17 cellular contexts compared by ENCODE assay signal in the genomic region with DNA sequence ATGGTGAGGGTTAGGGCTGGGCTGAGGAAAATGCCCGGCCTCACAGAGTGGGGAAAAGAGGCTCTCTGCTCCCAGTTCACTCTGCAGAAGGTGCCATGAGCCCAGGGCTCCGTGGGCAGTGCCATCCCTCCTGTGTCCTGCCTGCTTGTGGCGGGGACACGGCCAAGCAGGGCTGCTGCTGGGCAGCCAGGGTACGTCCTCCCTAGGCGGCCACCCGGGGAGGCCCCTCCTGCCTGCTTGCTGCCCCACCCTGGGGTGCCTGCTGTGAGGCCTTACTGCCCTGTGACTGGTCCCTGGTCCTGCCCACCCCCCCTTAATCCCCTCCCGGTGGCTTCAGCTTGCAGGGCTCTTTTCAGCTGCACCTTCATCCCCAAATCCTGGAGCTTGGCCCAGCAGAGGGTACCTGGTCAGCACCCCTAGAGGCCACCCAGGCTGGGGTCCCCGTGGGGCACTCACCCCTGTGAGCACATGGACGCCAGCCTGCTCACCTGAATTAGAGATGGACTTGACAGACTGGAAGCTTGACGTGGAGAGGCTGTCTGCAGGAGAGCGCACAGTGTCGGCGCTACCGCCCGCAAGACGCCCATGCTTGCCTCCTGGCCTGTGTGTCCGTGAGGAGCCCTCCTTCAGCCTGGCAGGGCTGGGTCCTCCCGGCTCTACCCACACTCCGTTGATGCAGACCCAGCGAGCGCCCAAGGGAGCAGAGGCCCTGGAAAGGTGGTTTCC. TPM values are rescaled to one million over a fixed set of nuclear protein-coding genes. Genes with fewer than 3 reads are reported as not detected.
"Had no signal": no experiment of that assay in that cellular context is flagged by ENCODE, and none has a peak within 500 bp of the region (broad histone marks: within the 10 kb centered on the region; RNA-seq: fewer than 3 reads in every experiment).

No MANE protein-coding gene starts in this region.

RNA-seq across cellular contexts. Expression of a gene that starts 12.8 kb away (rescaled TPM):
- total RNA-seq: heart right ventricle; left colon; left ventricle myocardium inferior; lower leg skin; mucosa of gallbladder; naive thymus-derived CD8-positive, alpha-beta T cell; spleen; subcutaneous adipose tissue; suprapubic skin; thoracic aorta; urinary bladder; vagina had no signal
- polyA plus RNA-seq: heart right ventricle; keratinocyte; naive thymus-derived CD8-positive, alpha-beta T cell; small intestine; spleen; urinary bladder had no signal

RNA-seq across cellular contexts. Expression of a gene that starts 56.4 kb away (rescaled TPM):
- total RNA-seq: left colon; lower leg skin; lung microvascular endothelial cell; mucosa of gallbladder; naive thymus-derived CD8-positive, alpha-beta T cell; neural crest cell; sciatic nerve; spleen; subcutaneous adipose tissue; suprapubic skin; thoracic aorta; urinary bladder; vagina had no signal
- polyA plus RNA-seq: keratinocyte; naive thymus-derived CD8-positive, alpha-beta T cell; urinary bladder had no signal
